1 cellular context compared by ENCODE assay signal in the genomic region with DNA sequence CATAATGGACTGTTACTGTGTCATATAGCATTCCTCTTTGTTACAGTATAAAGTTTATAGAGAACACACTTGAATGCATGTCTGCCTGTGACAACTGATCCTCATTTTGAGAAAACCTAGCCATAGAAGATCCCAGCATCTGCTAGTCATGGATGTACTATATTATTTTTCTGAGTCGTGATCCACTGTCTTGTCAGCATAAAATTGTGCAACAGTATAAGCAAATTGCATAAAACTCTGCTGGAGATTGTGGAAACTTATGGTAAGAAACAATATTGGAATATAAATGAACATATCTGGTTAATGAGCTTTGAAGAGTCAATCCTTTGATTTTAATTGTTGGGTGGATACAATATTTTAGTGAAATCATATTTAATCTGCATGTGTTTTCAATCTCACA.
A peak's percentile ranks its signal among the peaks of the same experiment; 100 is the strongest.
TF ChIP-seq lines count a peak whose summit lies in the region.

No MANE protein-coding gene starts in this region.

TF ChIP-seq in HepG2, 621 proteins besides CTCF, POLR2A, EP300 and RAD21:
- TF ChIP-seq IRF2 (CRISPR knock-in tag; IDR thresholded peaks at IDR 0.05) = no peak
- peak in 1 of 2 experiments; percentile 48; a peak in 2 of 4 replicates for TF ChIP-seq MAFK (conservative IDR thresholded peaks at IDR 0.05 in 1 of 2, IDR thresholded peaks at IDR 0.05 in 1 of 2; ENCODE audit: low read length in 2 of 2)
- TF ChIP-seq MAFF (IDR thresholded peaks at IDR 0.05; ENCODE audit: low read depth, low read length) = peak; percentile 37; the same call in 1 of the 2 replicates
- TF ChIP-seq CEBPB (IDR thresholded peaks at IDR 0.05; ENCODE audit: borderline replicate concordance, low read depth, low read length) = peak; percentile 52; the same call in 1 of the 2 replicates
